ENCODE assay signal across 9 cellular contexts in genomic region chr5:126544087-126544740, GRCh38. TPM values are rescaled to one million over a fixed set of nuclear protein-coding genes. Genes with fewer than 3 reads are reported as not detected.
DNase-seq lines count a peak whose midpoint lies in the region; ATAC-seq and TF ChIP-seq lines count a peak whose summit lies in the region.
"Had no signal": no experiment of that assay in that cellular context is flagged by ENCODE, and none has a peak within 500 bp of the region (broad histone marks: within the 10 kb centered on the region; RNA-seq: fewer than 3 reads in every experiment).

No MANE protein-coding gene starts in this region.

- no peak overlapping the region for H3K27ac ChIP-seq in RWPE2 (ENCODE audit: poor library complexity, severe bottlenecking)
- H3K27ac ChIP-seq: BLaER1 treated with 17β-estradiol and CSF1 and Interleukin-3, amounts not matched to agents 10 nM and 100 nM had no signal

- H3K27ac Mint-ChIP-seq in naive B cell: no peak overlapping the region

- no peak overlapping the region for H3K4me3 Mint-ChIP-seq in naive B cell

- H3K4me1 Mint-ChIP-seq in naive B cell: no peaks in the 10 kb centered on the region

- no peak overlapping the region for H3K4me3 ChIP-seq in RWPE2 (ENCODE audit: severe bottlenecking)
- H3K4me3 ChIP-seq: BLaER1 treated with 17β-estradiol and CSF1 and Interleukin-3, amounts not matched to agents 10 nM and 100 nM had no signal

- H3K27me3 Mint-ChIP-seq in naive B cell: peaks cover 0 to 2% (median 0%) of the 10 kb centered on the region in 3 donors

- peak; percentile 86 for TF ChIP-seq CTCF in RWPE2 (IDR thresholded peaks at IDR 0.05; ENCODE audit: poor library complexity, severe bottlenecking)

- no peaks in the 10 kb centered on the region for H3K27me3 ChIP-seq in RWPE2 (ENCODE audit: insufficient read depth, poor library complexity, severe bottlenecking)
- H3K27me3 ChIP-seq: BLaER1 treated with 17β-estradiol and CSF1 and Interleukin-3, amounts not matched to agents 10 nM and 100 nM had no signal

- H3K9me3 Mint-ChIP-seq in naive B cell: no peaks in the 10 kb centered on the region

- peaks cover 43% of the 10 kb centered on the region for H3K36me3 ChIP-seq in RWPE2 (ENCODE audit: low read depth)

- peak; percentile 0 for DNase-seq in NCI-H1436 treated with DMSO at 0.1 percent for 48 hours (lab: John Stamatoyannopoulos, UW)
- DNase-seq in NCI-H1436 (lab: John Stamatoyannopoulos, UW): no peak
- DNase-seq in RWPE2 (ENCODE audit: low spot score): no peak
- peak; percentile 18 to 75 for DNase-seq in T47D (ENCODE audit: low read depth in 1 of 2, low spot score in 1 of 2)
- DNase-seq in naive B cell: peak; percentile 5
- DNase-seq in DMS79 (lab: John Stamatoyannopoulos, UW): no peak

- peak; percentile 75 for ATAC-seq in GM19438 (IDR thresholded peaks at IDR 0.05; ENCODE audit: low read depth, unreplicated experiment)
- ATAC-seq in HG03432 (IDR thresholded peaks at IDR 0.05; ENCODE audit: unreplicated experiment): peak; percentile 81
- peak; percentile 75 for ATAC-seq in RWPE2 (ENCODE audit: low read depth)
- no peak for ATAC-seq in naive B cell (ENCODE audit: low read depth in 2 of 2)

- H3K4me1 ChIP-seq in RWPE2 (ENCODE audit: insufficient read depth, poor library complexity, severe bottlenecking): no peaks in the 10 kb centered on the region

- H3K9me3 ChIP-seq in RWPE2 (ENCODE audit: severe bottlenecking): no peaks in the 10 kb centered on the region
- H3K9me3 ChIP-seq: BLaER1 treated with 17β-estradiol and CSF1 and Interleukin-3, amounts not matched to agents 10 nM and 100 nM had no signal

- no peaks in the 10 kb centered on the region for H3K36me3 Mint-ChIP-seq in naive B cell

- in situ Hi-C loops in T47D (cut with HindIII; ENCODE audit: low pct_unique_long_range_greater_than_20kb, low sequenced_read_pairs): no loop called here

RNA-seq across cellular contexts. Expression of gene ALDH7A1, which starts 50.8 kb away (rescaled TPM):
- polyA plus RNA-seq in naive B cell (ENCODE audit: low read depth in 6 of 6): 1 to 10 TPM in 5 of 6 donors, under 1 TPM in 1; 0.97 to 8.1 (median 3.0) TPM

RNA-seq across cellular contexts. Expression of gene PHAX, which starts 56.5 kb away (rescaled TPM):
- polyA plus RNA-seq in naive B cell (ENCODE audit: low read depth in 6 of 6): 10 to 100 TPM; 29.7 to 84.8 (median 66.5) TPM

Comparison
In these comparisons a context has a peak if more than half of its experiments do, and no peak if none do; other contexts are left out.
1. DNase-seq: peak in NCI-H1436 treated with DMSO at 0.1 percent for 48 hours (single experiment), T47D (2 of 2) and naive B cell (single experiment); none in NCI-H1436 (single experiment), RWPE2 (single experiment) and DMS79 (single experiment).
2. ATAC-seq: peak in GM19438 (single experiment), HG03432 (single experiment) and RWPE2 (single experiment); none in naive B cell (0 of 2).